In genomic region chr11:130068546-130068985, GRCh38 we compare ENCODE assay signal across 8 cellular contexts. TPM values are rescaled to one million over a fixed set of nuclear protein-coding genes. Genes with fewer than 3 reads are reported as not detected.
A peak's percentile ranks its signal among the peaks of the same experiment; 100 is the strongest.
DNase-seq lines count a peak whose midpoint lies in the region; ATAC-seq and TF ChIP-seq lines count a peak whose summit lies in the region.

No MANE protein-coding gene starts in this region.

- H3K4me3 Mint-ChIP-seq in effector memory CD8-positive, alpha-beta T cell, result peak overlapping the region; percentile 93 to 98

- peaks cover 45 to 75% (median 59%) of the 10 kb centered on the region in 10 experiments for H3K4me1 ChIP-seq in BLaER1 treated with 17β-estradiol and CSF1 and Interleukin-3, amounts not matched to agents 10 nM and 100 nM

- H3K36me3 ChIP-seq in BLaER1 treated with 17β-estradiol and CSF1 and Interleukin-3, amounts not matched to agents 10 nM and 100 nM, result peaks cover 0 to 3% (median 0%) of the 10 kb centered on the region in 11 experiments; a peak in 2 of 22 replicates
- H3K36me3 ChIP-seq in neural cell (ENCODE audit: insufficient read depth, low read length), result no peaks in the 10 kb centered on the region

- peaks cover 0 to 42% (median 28%) of the 10 kb centered on the region in 11 experiments; a peak in 16 of 22 replicates for H3K27me3 ChIP-seq in BLaER1 treated with 17β-estradiol and CSF1 and Interleukin-3, amounts not matched to agents 10 nM and 100 nM
- no peaks in the 10 kb centered on the region for H3K27me3 ChIP-seq in neural cell (ENCODE audit: insufficient read depth, low read depth, low read length)

- peak overlapping the region; percentile 84 to 99 (median 92) for H3K4me2 ChIP-seq in BLaER1 treated with 17β-estradiol and CSF1 and Interleukin-3, amounts not matched to agents 10 nM and 100 nM
- H3K4me2 ChIP-seq in neural cell (ENCODE audit: low read length), result peak overlapping the region; percentile 92

- peaks cover 13 to 16% of the 10 kb centered on the region in 2 donors for H3K27me3 Mint-ChIP-seq in effector memory CD8-positive, alpha-beta T cell

- H3K27ac Mint-ChIP-seq in effector memory CD8-positive, alpha-beta T cell, result peak overlapping the region; percentile 94 to 98

- peaks cover 18% of the 10 kb centered on the region for H3K36me3 Mint-ChIP-seq in effector memory CD8-positive, alpha-beta T cell (ENCODE audit: insufficient read depth)

- TF ChIP-seq RAD21 in neural cell (conservative IDR thresholded peaks at IDR 0.05), result no peak

- H3K4me1 Mint-ChIP-seq in effector memory CD8-positive, alpha-beta T cell (ENCODE audit: low read depth in 2 of 2), result peaks cover 22 to 23% of the 10 kb centered on the region in 2 donors

- peak overlapping the region; percentile 71 to 98 (median 83) for H3K9ac ChIP-seq in BLaER1 treated with 17β-estradiol and CSF1 and Interleukin-3, amounts not matched to agents 10 nM and 100 nM
- peak overlapping the region; percentile 78 for H3K9ac ChIP-seq in neural cell (ENCODE audit: low read length)

- H2AFZ ChIP-seq in neural cell (ENCODE audit: low read depth, low read length), result peak overlapping the region; percentile 91

- no peak for TF ChIP-seq CTCF in neural cell (IDR thresholded peaks at IDR 0.05; ENCODE audit: poor library complexity, severe bottlenecking)

- peak overlapping the region; percentile 91 to 100 (median 94) for H3K4me3 ChIP-seq in BLaER1 treated with 17β-estradiol and CSF1 and Interleukin-3, amounts not matched to agents 10 nM and 100 nM
- H3K4me3 ChIP-seq in neural cell (ENCODE audit: low read length), result peak overlapping the region; percentile 77

- no peaks in the 10 kb centered on the region for H3K9me3 ChIP-seq in BLaER1 treated with 17β-estradiol and CSF1 and Interleukin-3, amounts not matched to agents 10 nM and 100 nM (replicated peaks in 1 of 11)
- H3K9me3 ChIP-seq in neural cell (ENCODE audit: low read length), result no peaks in the 10 kb centered on the region

- H3F3A ChIP-seq in neural cell (ENCODE audit: insufficient read depth, low read length, poor library complexity, severe bottlenecking), result no peaks in the 10 kb centered on the region

- peak; percentile 62 for DNase-seq in NCI-H774 (lab: John Stamatoyannopoulos, UW)
- DNase-seq in effector memory CD8-positive, alpha-beta T cell, result no peak
- no peak for DNase-seq in SKM-1 treated with dmso at 0.1 percent for 144 hours (lab: John Stamatoyannopoulos, UW; ENCODE audit: unreplicated experiment)
- no peak for DNase-seq in stimulated activated CD4-positive, alpha-beta T cell treated with anti-CD3 and anti-CD28 coated beads, Interleukin-12 subunit alpha, Interleukin-12 subunit beta, amount 100 ng/mL, for 4 hours
- DNase-seq in ureter (ENCODE audit: low spot score), result no peak

- no peak for ATAC-seq in effector memory CD8-positive, alpha-beta T cell (replicated peaks)
- no peak for ATAC-seq in GM18511 (IDR thresholded peaks at IDR 0.05; ENCODE audit: unreplicated experiment)

- peaks cover 27 to 39% (median 38%) of the 10 kb centered on the region in 11 experiments for H4K20me1 ChIP-seq in BLaER1 treated with 17β-estradiol and CSF1 and Interleukin-3, amounts not matched to agents 10 nM and 100 nM
- no peaks in the 10 kb centered on the region for H4K20me1 ChIP-seq in neural cell (ENCODE audit: insufficient read depth)

- H3K9me2 ChIP-seq in neural cell (ENCODE audit: insufficient read depth, low read length), result no peaks in the 10 kb centered on the region

- peaks cover 30% of the 10 kb centered on the region for H3K79me2 ChIP-seq in neural cell (replicated peaks; ENCODE audit: insufficient read depth, low read length)

- H3K27ac ChIP-seq in BLaER1 treated with 17β-estradiol and CSF1 and Interleukin-3, amounts not matched to agents 10 nM and 100 nM, result peak overlapping the region; percentile 64 to 92 (median 78); a peak in 20 of 22 replicates
- peak overlapping the region; percentile 84 for H3K27ac ChIP-seq in neural cell (ENCODE audit: low read length)

- TF ChIP-seq EP300 in neural cell (conservative IDR thresholded peaks at IDR 0.05; ENCODE audit: poor library complexity, severe bottlenecking), result no peak

- no peaks in the 10 kb centered on the region for H3K9me3 Mint-ChIP-seq in effector memory CD8-positive, alpha-beta T cell

TF ChIP-seq in neural cell, 6 proteins besides CTCF, POLR2A, EP300 and RAD21:
- TF ChIP-seq MXI1 (conservative IDR thresholded peaks at IDR 0.05; ENCODE audit: poor library complexity, severe bottlenecking) (no peak), EZH2 (IDR thresholded peaks at IDR 0.05; ENCODE audit: borderline replicate concordance, insufficient read depth, low read length, poor library complexity, severe bottlenecking) (no peak), TAF1 (IDR thresholded peaks at IDR 0.05; ENCODE audit: low read depth) (no peak), REST (IDR thresholded peaks at IDR 0.05; ENCODE audit: borderline replicate concordance) (no peak), POLR2AphosphoS5 (IDR thresholded peaks at IDR 0.05) (no peak), SMC3 (conservative IDR thresholded peaks at IDR 0.05; ENCODE audit: poor library complexity) (no peak)

RNA-seq across cellular contexts. Expression of gene APLP2, which starts 1.1 kb away (rescaled TPM):
- polyA plus RNA-seq in neural cell, result 222 and 226 TPM in 2 replicates
- polyA minus RNA-seq in neural cell, result 278 and 306 TPM in 2 replicates
- total RNA-seq in ureter, result 318 TPM
